Comparison of ENCODE assay signal across 8 cellular contexts in genomic region chr11:18011633-18012313, GRCh38. TPM values are rescaled to one million over a fixed set of nuclear protein-coding genes. Genes with fewer than 3 reads are reported as not detected.
DNase-seq lines count a peak whose midpoint lies in the region; ATAC-seq and TF ChIP-seq lines count a peak whose summit lies in the region.

No MANE protein-coding gene starts in this region.

- no peak overlapping the region for H3K4ac ChIP-seq in mesendoderm (ENCODE audit: low read depth, low read length)

- H3K9ac ChIP-seq in HUES64 (ENCODE audit: low read depth, low read length) (no peak overlapping the region; the same call in 1 of the 2 replicates), mesendoderm (ENCODE audit: low read length) (peak overlapping the region; percentile 62)

- H3K27me3 ChIP-seq in A673 (replicated peaks; ENCODE audit: insufficient read depth, low read depth, low read length, poor library complexity) (peaks cover 14% of the 10 kb centered on the region), HUES64 (ENCODE audit: insufficient read depth, low read length) (peaks cover 37% of the 10 kb centered on the region), mesendoderm (ENCODE audit: insufficient read depth, low read length, poor library complexity) (no peaks in the 10 kb centered on the region), upper lobe of right lung (no peaks in the 10 kb centered on the region)

- peak overlapping the region; percentile 22 for H3K56ac ChIP-seq in mesendoderm (ENCODE audit: low read length)

- H3K79me2 ChIP-seq in mesendoderm (ENCODE audit: control insufficient read depth, insufficient read depth, low read length) = no peaks in the 10 kb centered on the region

- H2AK5ac ChIP-seq in mesendoderm (ENCODE audit: low read length) = no peak overlapping the region

- H3K79me1 ChIP-seq in mesendoderm (ENCODE audit: low read length) = peaks cover 2% of the 10 kb centered on the region

- 63% methylated on average over 18 of the region's 18 CpGs for WGBS in HUES64
- WGBS in mesendoderm (ENCODE audit: extremely low coverage, insufficient coverage, low lambda C conversion rate) = no CpG with 5 or more reads among the region's 18 CpGs

- no peak overlapping the region for H2BK5ac ChIP-seq in mesendoderm (ENCODE audit: low read length)

- H3K9me3 ChIP-seq in A673 (ENCODE audit: low read depth, low read length, poor library complexity, severe bottlenecking) = no peaks in the 10 kb centered on the region
- H3K9me3 ChIP-seq in HUES64 (ENCODE audit: insufficient read depth, low read depth, low read length) = no peaks in the 10 kb centered on the region
- no peaks in the 10 kb centered on the region for H3K9me3 ChIP-seq in upper lobe of right lung

- DNase-seq in A673 (ENCODE audit: low spot score) (peak; percentile 1), astrocyte of the spinal cord (ENCODE audit: low read depth, low spot score) (no peak), mesendoderm (no peak), upper lobe of right lung (no peak), NOMO-1 treated with DMSO at 0.1 percent for 48 hours (lab: John Stamatoyannopoulos, UW; ENCODE audit: unreplicated experiment) (no peak), NCI-H226 (no peak)

- no peak overlapping the region for H4K5ac ChIP-seq in mesendoderm (ENCODE audit: low read length)

- no peak overlapping the region for H2BK15ac ChIP-seq in mesendoderm (replicated peaks; ENCODE audit: low read depth)

- H2BK120ac ChIP-seq in mesendoderm (ENCODE audit: low read depth, low read length) = no peak overlapping the region

- H3K4me3 ChIP-seq in A673 (ENCODE audit: low read depth, low read length, poor library complexity, severe bottlenecking) (peak overlapping the region; percentile 64), HUES64 (ENCODE audit: low read length) (peak overlapping the region; percentile 81), astrocyte of the spinal cord (ENCODE audit: low read depth, low read length) (peak overlapping the region; percentile 86), mesendoderm (ENCODE audit: low read length) (peak overlapping the region; percentile 52), upper lobe of right lung (peak overlapping the region; percentile 95)

- CTCF ChIA-PET in A673 (lab: Charles Lee) = no interaction called here

- H4K8ac ChIP-seq in mesendoderm (ENCODE audit: low read depth, low read length) = no peak overlapping the region

- H3K27ac ChIP-seq in A673 (ENCODE audit: low read depth, low read length, poor library complexity, severe bottlenecking) (no peak overlapping the region), HUES64 (ENCODE audit: low read depth, low read length) (no peak overlapping the region), mesendoderm (ENCODE audit: low read depth, low read length) (no peak overlapping the region), upper lobe of right lung (peak overlapping the region; percentile 88)

- POLR2A ChIA-PET in A673 (lab: Charles Lee; ENCODE audit: low non-redundant PET) = no interaction called here

- peak overlapping the region; percentile 2 for H3K4me2 ChIP-seq in mesendoderm (ENCODE audit: low read length)

- no peak overlapping the region for H3K18ac ChIP-seq in mesendoderm (ENCODE audit: low read length)

- no TSS peak for BruUV-seq in A673 (replicated peaks; lab: Mats Ljungman, UMichigan)

- H3K4me1 ChIP-seq in A673 (ENCODE audit: insufficient read depth, low read length, poor library complexity, severe bottlenecking) = no peaks in the 10 kb centered on the region
- H3K4me1 ChIP-seq in HUES64 (ENCODE audit: insufficient read depth, low read length) = peaks cover 5% of the 10 kb centered on the region; the same call in 1 of the 2 replicates
- H3K4me1 ChIP-seq in mesendoderm (ENCODE audit: control insufficient read depth, low read depth, low read length) = peaks cover 4% of the 10 kb centered on the region
- peaks cover 14% of the 10 kb centered on the region for H3K4me1 ChIP-seq in upper lobe of right lung

- intact Hi-C loops in A673 (cut with micrococcal nuclease; ENCODE audit: unreplicated experiment) (no loop called here), upper lobe of right lung (cut with DNase I) (no loop called here)

- H3K36me3 ChIP-seq in A673 (ENCODE audit: insufficient read depth, low read length, poor library complexity, severe bottlenecking) = no peaks in the 10 kb centered on the region
- 0 out of 2 replicates have a peak, but pooled peaks cover 4% of the 10 kb centered on the region for H3K36me3 ChIP-seq in HUES64 (ENCODE audit: insufficient read depth, low read length)
- H3K36me3 ChIP-seq in mesendoderm (ENCODE audit: control insufficient read depth, insufficient read depth, low read length) = no peaks in the 10 kb centered on the region
- H3K36me3 ChIP-seq in upper lobe of right lung = no peaks in the 10 kb centered on the region

- no peak for ATAC-seq in upper lobe of right lung
- ATAC-seq in GM18517 (IDR thresholded peaks at IDR 0.05; ENCODE audit: unreplicated experiment) = no peak

- peak overlapping the region; percentile 32 for H3K23ac ChIP-seq in mesendoderm (ENCODE audit: low read length)

- in situ Hi-C loops in astrocyte of the spinal cord (cut with HindIII; ENCODE audit: low sequenced_read_pairs) = no loop called here

- TF ChIP-seq CTCF in A673 (conservative IDR thresholded peaks at IDR 0.05; ENCODE audit: low read depth, low read length) (no peak), astrocyte of the spinal cord (IDR thresholded peaks at IDR 0.05; ENCODE audit: low read depth, low read length) (no peak), upper lobe of right lung (IDR thresholded peaks at IDR 0.05) (no peak)

RNA-seq across cellular contexts. Expression of gene SERGEF, which starts 1.1 kb away (rescaled TPM):
- total RNA-seq in A673 (2021) (15.2 and 16.7 TPM in 2 replicates), upper lobe of right lung (37.6 TPM)
- polyA plus RNA-seq in HUES64 (2013, experiment 1 of 2) = 15.9 TPM
- 27.8 TPM for polyA plus RNA-seq in HUES64 (2013, experiment 2 of 2)
- 21.3 TPM for polyA plus RNA-seq in mesendoderm (2013, experiment 1 of 2)
- 26.8 TPM for polyA plus RNA-seq in mesendoderm (2013, experiment 2 of 2)

RNA-seq across cellular contexts. Expression of gene TPH1, which starts 34.3 kb away (rescaled TPM):
- total RNA-seq in A673 (2021) (0.21 and 0.24 TPM in 2 replicates), upper lobe of right lung (0.29 TPM)
- 0.20 TPM for polyA plus RNA-seq in HUES64 (2013, experiment 1 of 2)
- 0.13 TPM for polyA plus RNA-seq in HUES64 (2013, experiment 2 of 2)
- 0.11 TPM for polyA plus RNA-seq in mesendoderm (2013, experiment 1 of 2)
- 0.11 TPM for polyA plus RNA-seq in mesendoderm (2013, experiment 2 of 2)
